In the genomic region with DNA sequence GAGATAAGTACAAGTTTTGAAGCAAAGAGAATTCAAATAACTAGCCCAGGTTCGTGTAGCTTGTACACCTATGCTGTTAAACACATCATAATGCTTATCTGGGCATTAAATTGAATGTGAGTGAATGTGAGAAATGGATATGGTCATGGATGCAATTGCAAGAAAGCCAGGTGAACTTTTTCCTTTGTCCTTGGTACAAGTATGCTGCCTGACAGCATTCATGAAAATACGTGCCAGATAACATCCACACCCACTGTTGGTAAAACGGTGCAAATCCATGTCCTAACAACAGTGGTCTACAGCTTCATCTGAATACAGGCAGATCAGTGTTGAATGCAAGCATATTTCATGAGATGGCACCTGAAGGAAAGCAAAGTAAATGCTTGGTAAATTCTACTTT, we compare ENCODE assay signal across 29 cellular contexts.
"Had no signal": no experiment of that assay in that cellular context is flagged by ENCODE, and none has a peak within 500 bp of the region (broad histone marks: within the 10 kb centered on the region; RNA-seq: fewer than 3 reads in every experiment).

No MANE protein-coding gene starts in this region.

- H3K36me3 Mint-ChIP-seq: naive thymus-derived CD4-positive, alpha-beta T cell; neural progenitor cell; stimulated activated memory B cell treated with anti-CD40 and anti-IgM and Interleukin-4, amounts not matched to agents 10 μg/mL and 1 μg/mL and 100 μg/mL, for 72 hours had no signal

- H3K9me3 ChIP-seq: ovary, psoas muscle, spleen, suprapubic skin, testis, tibial artery, transverse colon, upper lobe of right lung, uterus had no signal

- DNase-seq: naive thymus-derived CD4-positive, alpha-beta T cell; natural killer cell; occipital lobe; ovary; psoas muscle; right cardiac atrium; spleen; stimulated activated CD4-positive, alpha-beta T cell treated with anti-CD3 and anti-CD28 coated beads, Interleukin-12 subunit alpha, Interleukin-12 subunit beta, amount 100 ng/mL, for 4 hours; stimulated activated CD4-positive, alpha-beta T cell treated with anti-CD3 and anti-CD28 coated beads, Interleukin-1b, Interleukin-23, amount 100 ng/mL, for 48 hours; stimulated activated CD4-positive, alpha-beta T cell treated with anti-CD3 and anti-CD28 coated beads, Interleukin-4, amount 100 ng/mL, for 1 hour; stimulated activated CD4-positive, alpha-beta T cell treated with anti-CD3 and anti-CD28 coated beads, Interleukin-4, amount 100 ng/mL, for 4 hours; stimulated activated CD8-positive, alpha-beta memory T cell treated with anti-CD3 and anti-CD28 coated beads, Interleukin-4, amount 100 ng/mL, for 48 hours; stimulated activated naive CD4-positive, alpha-beta T cell; stimulated activated naive CD8-positive, alpha-beta T cell treated with anti-CD3 and anti-CD28 coated beads, Interleukin-15, amount 100 ng/mL, for 72 hours; stimulated activated naive CD8-positive, alpha-beta T cell treated with anti-CD3 and anti-CD28 coated beads, Interleukin-15, Interleukin-2, amounts not matched to agents 100 U/mL and 50 U/mL, for 24 hours; substantia nigra; testis; tibial artery; transverse colon; upper lobe of right lung; uterus had no signal

- H3K27ac ChIP-seq: neural progenitor cell, ovary, psoas muscle, skin epidermis, spleen, suprapubic skin, testis, tibial artery, transverse colon, upper lobe of right lung, uterus had no signal

- H3K36me3 ChIP-seq: neural progenitor cell, ovary, spleen, suprapubic skin, tibial artery, transverse colon, upper lobe of right lung, uterus had no signal

- ATAC-seq: naive thymus-derived CD4-positive, alpha-beta T cell; natural killer cell; psoas muscle; sciatic nerve; stimulated activated memory B cell treated with anti-CD40 and anti-IgM and Interleukin-4, amounts not matched to agents 10 μg/mL and 1 μg/mL and 100 μg/mL, for 72 hours; stimulated activated naive CD8-positive, alpha-beta T cell treated with anti-CD3 and anti-CD28 coated beads, Interleukin-15, amount 100 ng/mL, for 72 hours; stimulated activated naive CD8-positive, alpha-beta T cell treated with anti-CD3 and anti-CD28 coated beads, Interleukin-15, Interleukin-2, amounts not matched to agents 100 U/mL and 50 U/mL, for 24 hours; upper lobe of right lung had no signal

- H2AFZ ChIP-seq: neural progenitor cell had no signal

- H3K27ac Mint-ChIP-seq: naive thymus-derived CD4-positive, alpha-beta T cell; natural killer cell; neural progenitor cell; stimulated activated memory B cell treated with anti-CD40 and anti-IgM and Interleukin-4, amounts not matched to agents 10 μg/mL and 1 μg/mL and 100 μg/mL, for 72 hours; stimulated activated naive CD8-positive, alpha-beta T cell treated with anti-CD3 and anti-CD28 coated beads, Interleukin-15, amount 100 ng/mL, for 72 hours; type B pancreatic cell had no signal

- H3K4me3 Mint-ChIP-seq: natural killer cell; nephron; neural progenitor cell; stimulated activated memory B cell treated with anti-CD40 and anti-IgM and Interleukin-4, amounts not matched to agents 10 μg/mL and 1 μg/mL and 100 μg/mL, for 72 hours; stimulated activated naive CD8-positive, alpha-beta T cell treated with anti-CD3 and anti-CD28 coated beads, Interleukin-15, amount 100 ng/mL, for 72 hours; type B pancreatic cell had no signal

- H3K9me3 Mint-ChIP-seq: naive thymus-derived CD4-positive, alpha-beta T cell; nephron; neural progenitor cell; stimulated activated memory B cell treated with anti-CD40 and anti-IgM and Interleukin-4, amounts not matched to agents 10 μg/mL and 1 μg/mL and 100 μg/mL, for 72 hours; stimulated activated naive CD8-positive, alpha-beta T cell treated with anti-CD3 and anti-CD28 coated beads, Interleukin-15, amount 100 ng/mL, for 72 hours; type B pancreatic cell had no signal

- H3K4me1 Mint-ChIP-seq: natural killer cell; stimulated activated memory B cell treated with anti-CD40 and anti-IgM and Interleukin-4, amounts not matched to agents 10 μg/mL and 1 μg/mL and 100 μg/mL, for 72 hours; stimulated activated naive CD8-positive, alpha-beta T cell treated with anti-CD3 and anti-CD28 coated beads, Interleukin-15, amount 100 ng/mL, for 72 hours had no signal

- H3K4me2 ChIP-seq: neural progenitor cell, smooth muscle cell had no signal

- H3K27me3 ChIP-seq: neural progenitor cell, ovary, suprapubic skin, testis, tibial artery, transverse colon, upper lobe of right lung, uterus had no signal

- H3K4me3 ChIP-seq: neural progenitor cell, ovary, psoas muscle, skin epidermis, smooth muscle cell, spleen, suprapubic skin, testis, tibial artery, transverse colon, upper lobe of right lung, uterus had no signal

- H3K4me1 ChIP-seq: neural progenitor cell, psoas muscle, spleen, suprapubic skin, testis, tibial artery, transverse colon, upper lobe of right lung, uterus had no signal

- H3K27me3 Mint-ChIP-seq: stimulated activated memory B cell treated with anti-CD40 and anti-IgM and Interleukin-4, amounts not matched to agents 10 μg/mL and 1 μg/mL and 100 μg/mL, for 72 hours; type B pancreatic cell had no signal
